Comparison of ENCODE assay signal across 8 cellular contexts in genomic region chr2:233251306-233252116, GRCh38. TPM values are rescaled to one million over a fixed set of nuclear protein-coding genes. Genes with fewer than 3 reads are reported as not detected.
DNase-seq lines count a peak whose midpoint lies in the region; ATAC-seq and TF ChIP-seq lines count a peak whose summit lies in the region.

Gene ATG16L1, plus strand, starts transcription at chr2:233251673. Its CDS starts 155 bp downstream, at chr2:233251828.

- peak; percentile 79 for ATAC-seq in GM18873 (IDR thresholded peaks at IDR 0.05; ENCODE audit: low FRiP score, unreplicated experiment)
- ATAC-seq in HG03139 (IDR thresholded peaks at IDR 0.05; ENCODE audit: unreplicated experiment) = peak; percentile 96

- H3K36me3 ChIP-seq in breast epithelium = no peaks in the 10 kb centered on the region

- TF ChIP-seq POLR2A in breast epithelium (IDR thresholded peaks at IDR 0.05) = peak; percentile 71

- no peaks in the 10 kb centered on the region for H3K27me3 ChIP-seq in breast epithelium

- peaks cover 0 to 8% of the 10 kb centered on the region in 2 donors for H3K4me1 ChIP-seq in breast epithelium

- H3K27ac ChIP-seq in VCaP (peak within 1 kb of the TSS; percentile 86), breast epithelium (peak within 1 kb of the TSS; percentile 84 to 91), skin epidermis (peak within 1 kb of the TSS; percentile 18 to 94 (median 89))

- peak; percentile 99 for DNase-seq in AG08395 (ENCODE audit: low spot score)
- DNase-seq in NCI-H2196 treated with DMSO at 0.1 percent for 48 hours (lab: John Stamatoyannopoulos, UW; ENCODE audit: unreplicated experiment) = peak; percentile 91
- DNase-seq in breast epithelium (ENCODE audit: low spot score in 2 of 2) = peak; percentile 93 to 95

- H3K9me3 ChIP-seq in breast epithelium (no peaks in the 10 kb centered on the region), iPS-18c (ENCODE audit: control insufficient read depth, insufficient read depth, low read length) (peaks cover 2% of the 10 kb centered on the region)

- TF ChIP-seq CTCF in VCaP (conservative IDR thresholded peaks at IDR 0.05) (peak; percentile 96), breast epithelium (IDR thresholded peaks at IDR 0.05) (peak; percentile 57 to 97 (median 84))

- H3K4me3 ChIP-seq in breast epithelium = peak within 1 kb of the TSS; percentile 98 to 99 (median 99)
- peak within 1 kb of the TSS; percentile 97 for H3K4me3 ChIP-seq in iPS-18c (ENCODE audit: insufficient read depth, low read depth, low read length)
- peak within 1 kb of the TSS; percentile 77 to 99 (median 92) for H3K4me3 ChIP-seq in skin epidermis

- intact Hi-C loops in breast epithelium (cut with DNase I; ENCODE audit: low total_unique reads) = no loop called here

RNA-seq across cellular contexts. Expression of gene ATG16L1, which starts in this region (rescaled TPM):
- 10 to 100 TPM; 19.5 to 61.9 (median 46.0) TPM for total RNA-seq in breast epithelium

Comparison
In these comparisons a context has a peak if more than half of its experiments do, and no peak if none do; other contexts are left out.
1. Peak in every context shown above with its lines: DNase-seq, ATAC-seq, H3K4me3 ChIP-seq and H3K27ac ChIP-seq.